In genomic region chr1:228918335-228918734, GRCh38 we compare ENCODE assay signal across 1 cellular context.
TF ChIP-seq lines count a peak whose summit lies in the region.

No MANE protein-coding gene starts in this region.

TF ChIP-seq in HepG2, 621 proteins besides CTCF, POLR2A, EP300 and RAD21 (continued from another document and continues in another):
- no peak for TF ChIP-seq PBX2 (CRISPR knock-in tag; IDR thresholded peaks at IDR 0.05)
- TF ChIP-seq HMG20B (CRISPR knock-in tag; conservative IDR thresholded peaks at IDR 0.05): no peak
- TF ChIP-seq ZNF770 (CRISPR knock-in tag; IDR thresholded peaks at IDR 0.05): peak; percentile 41; the same call in 1 of the 2 replicates
- no peak for TF ChIP-seq ZFYVE20 (CRISPR knock-in tag; IDR thresholded peaks at IDR 0.05; ENCODE audit: borderline replicate concordance, low read depth)
- TF ChIP-seq ZNF615 (CRISPR knock-in tag; IDR thresholded peaks at IDR 0.05; ENCODE audit: borderline replicate concordance): no peak
- TF ChIP-seq ZBTB1 (CRISPR knock-in tag; IDR thresholded peaks at IDR 0.05; ENCODE audit: borderline replicate concordance): no peak
- TF ChIP-seq MIER3 (CRISPR knock-in tag; IDR thresholded peaks at IDR 0.05; ENCODE audit: borderline replicate concordance): no peak
- TF ChIP-seq ZNF792 (CRISPR knock-in tag; IDR thresholded peaks at IDR 0.05): no peak
- no peak for TF ChIP-seq PBX3 (CRISPR knock-in tag; IDR thresholded peaks at IDR 0.05; ENCODE audit: borderline replicate concordance)
- TF ChIP-seq ZNF687 (CRISPR knock-in tag; IDR thresholded peaks at IDR 0.05): peak; percentile 50; the same call in 1 of the 2 replicates
- no peak for TF ChIP-seq ZKSCAN1 (IDR thresholded peaks at IDR 0.05; ENCODE audit: low read length)
- no peak for TF ChIP-seq FOSL1 (CRISPR knock-in tag; IDR thresholded peaks at IDR 0.05; ENCODE audit: borderline replicate concordance)
- peak; percentile 99 for TF ChIP-seq PPARG (CRISPR knock-in tag; conservative IDR thresholded peaks at IDR 0.05)
- TF ChIP-seq ATF4 (CRISPR knock-in tag; IDR thresholded peaks at IDR 0.05): no peak
- TF ChIP-seq ZNF431 (CRISPR knock-in tag; IDR thresholded peaks at IDR 0.05; ENCODE audit: borderline replicate concordance, low read depth): peak; percentile 82; the same call in 1 of the 2 replicates
- TF ChIP-seq MAFF (IDR thresholded peaks at IDR 0.05; ENCODE audit: low read depth, low read length): no peak
- no peak for TF ChIP-seq EZH2 (conservative IDR thresholded peaks at IDR 0.05; ENCODE audit: low read depth, low read length)
- no peak for TF ChIP-seq KLF9 (CRISPR knock-in tag; IDR thresholded peaks at IDR 0.05; ENCODE audit: low read depth)
- TF ChIP-seq NR2C2 (CRISPR knock-in tag; IDR thresholded peaks at IDR 0.05; ENCODE audit: borderline replicate concordance): peak; percentile 85
- no peak for TF ChIP-seq ZNF333 (CRISPR knock-in tag; IDR thresholded peaks at IDR 0.05; ENCODE audit: borderline replicate concordance)
- TF ChIP-seq MAZ (IDR thresholded peaks at IDR 0.05; ENCODE audit: borderline replicate concordance, low read depth, low read length): no peak
- no peak for TF ChIP-seq MAZ (CRISPR knock-in tag; IDR thresholded peaks at IDR 0.05; ENCODE audit: low read depth)
- no peak for TF ChIP-seq CREM (IDR thresholded peaks at IDR 0.05)
- no peak for TF ChIP-seq CREM (CRISPR knock-in tag; IDR thresholded peaks at IDR 0.05)
- TF ChIP-seq FOXK2 (IDR thresholded peaks at IDR 0.05): no peak
- TF ChIP-seq, protein P1, sequence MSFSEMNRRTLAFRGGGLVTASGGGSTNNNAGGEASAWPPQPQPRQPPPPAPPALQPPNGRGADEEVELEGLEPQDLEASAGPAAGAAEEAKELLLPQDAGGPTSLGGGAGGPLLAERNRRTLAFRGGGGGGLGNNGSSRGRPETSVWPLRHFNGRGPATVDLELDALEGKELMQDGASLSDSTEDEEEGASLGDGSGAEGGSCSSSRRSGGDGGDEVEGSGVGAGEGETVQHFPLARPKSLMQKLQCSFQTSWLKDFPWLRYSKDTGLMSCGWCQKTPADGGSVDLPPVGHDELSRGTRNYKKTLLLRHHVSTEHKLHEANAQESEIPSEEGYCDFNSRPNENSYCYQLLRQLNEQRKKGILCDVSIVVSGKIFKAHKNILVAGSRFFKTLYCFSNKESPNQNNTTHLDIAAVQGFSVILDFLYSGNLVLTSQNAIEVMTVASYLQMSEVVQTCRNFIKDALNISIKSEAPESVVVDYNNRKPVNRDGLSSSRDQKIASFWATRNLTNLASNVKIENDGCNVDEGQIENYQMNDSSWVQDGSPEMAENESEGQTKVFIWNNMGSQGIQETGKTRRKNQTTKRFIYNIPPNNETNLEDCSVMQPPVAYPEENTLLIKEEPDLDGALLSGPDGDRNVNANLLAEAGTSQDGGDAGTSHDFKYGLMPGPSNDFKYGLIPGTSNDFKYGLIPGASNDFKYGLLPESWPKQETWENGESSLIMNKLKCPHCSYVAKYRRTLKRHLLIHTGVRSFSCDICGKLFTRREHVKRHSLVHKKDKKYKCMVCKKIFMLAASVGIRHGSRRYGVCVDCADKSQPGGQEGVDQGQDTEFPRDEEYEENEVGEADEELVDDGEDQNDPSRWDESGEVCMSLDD (CRISPR knock-in tag; IDR thresholded peaks at IDR 0.05; ENCODE audit: borderline replicate concordance): no peak
- TF ChIP-seq TBX3 (IDR thresholded peaks at IDR 0.05; ENCODE audit: borderline replicate concordance): peak; percentile 49; the same call in 1 of the 2 replicates
- TF ChIP-seq, protein P2, sequence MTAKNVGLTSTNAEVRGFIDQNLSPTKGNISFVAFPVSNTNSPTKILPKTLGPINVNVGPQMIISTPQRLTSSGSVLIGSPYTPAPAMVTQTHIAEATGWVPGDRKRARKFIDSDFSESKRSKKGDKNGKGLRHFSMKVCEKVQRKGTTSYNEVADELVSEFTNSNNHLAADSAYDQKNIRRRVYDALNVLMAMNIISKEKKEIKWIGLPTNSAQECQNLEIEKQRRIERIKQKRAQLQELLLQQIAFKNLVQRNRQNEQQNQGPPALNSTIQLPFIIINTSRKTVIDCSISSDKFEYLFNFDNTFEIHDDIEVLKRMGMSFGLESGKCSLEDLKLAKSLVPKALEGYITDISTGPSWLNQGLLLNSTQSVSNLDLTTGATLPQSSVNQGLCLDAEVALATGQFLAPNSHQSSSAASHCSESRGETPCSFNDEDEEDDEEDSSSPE (CRISPR knock-in tag; IDR thresholded peaks at IDR 0.05): 0 out of 2 replicates have a peak, but pooled peaks have one; percentile 41
- peak; percentile 85 for TF ChIP-seq SALL1 (CRISPR knock-in tag; IDR thresholded peaks at IDR 0.05)
- peak; percentile 96; the same call in 1 of the 2 replicates for TF ChIP-seq MEIS1 (CRISPR knock-in tag; IDR thresholded peaks at IDR 0.05; ENCODE audit: borderline replicate concordance)
- TF ChIP-seq, protein P3, sequence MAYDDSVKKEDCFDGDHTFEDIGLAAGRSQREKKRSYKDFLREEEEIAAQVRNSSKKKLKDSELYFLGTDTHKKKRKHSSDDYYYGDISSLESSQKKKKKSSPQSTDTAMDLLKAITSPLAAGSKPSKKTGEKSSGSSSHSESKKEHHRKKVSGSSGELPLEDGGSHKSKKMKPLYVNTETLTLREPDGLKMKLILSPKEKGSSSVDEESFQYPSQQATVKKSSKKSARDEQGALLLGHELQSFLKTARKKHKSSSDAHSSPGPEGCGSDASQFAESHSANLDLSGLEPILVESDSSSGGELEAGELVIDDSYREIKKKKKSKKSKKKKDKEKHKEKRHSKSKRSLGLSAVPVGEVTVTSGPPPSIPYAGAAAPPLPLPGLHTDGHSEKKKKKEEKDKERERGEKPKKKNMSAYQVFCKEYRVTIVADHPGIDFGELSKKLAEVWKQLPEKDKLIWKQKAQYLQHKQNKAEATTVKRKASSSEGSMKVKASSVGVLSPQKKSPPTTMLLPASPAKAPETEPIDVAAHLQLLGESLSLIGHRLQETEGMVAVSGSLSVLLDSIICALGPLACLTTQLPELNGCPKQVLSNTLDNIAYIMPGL (CRISPR knock-in tag; IDR thresholded peaks at IDR 0.05; ENCODE audit: borderline replicate concordance in 1 of 2, low read depth in 1 of 2): no peak
- TF ChIP-seq MAFG (CRISPR knock-in tag; IDR thresholded peaks at IDR 0.05): no peak
- TF ChIP-seq TBL1XR1 (IDR thresholded peaks at IDR 0.05; ENCODE audit: borderline replicate concordance, low read length, partially characterized antibody): no peak
- TF ChIP-seq ZNF546 (CRISPR knock-in tag; conservative IDR thresholded peaks at IDR 0.05): no peak
- no peak for TF ChIP-seq RFX5 (IDR thresholded peaks at IDR 0.05; ENCODE audit: low read depth, low read length)
- TF ChIP-seq SAP130 (CRISPR knock-in tag; IDR thresholded peaks at IDR 0.05; ENCODE audit: low read depth): peak; percentile 57; the same call in 1 of the 2 replicates
- peak; percentile 29; the same call in 1 of the 2 replicates for TF ChIP-seq ZBTB20 (CRISPR knock-in tag; IDR thresholded peaks at IDR 0.05; ENCODE audit: borderline replicate concordance, low read depth)
- no peak for TF ChIP-seq ZNF264 (CRISPR knock-in tag; IDR thresholded peaks at IDR 0.05)
- TF ChIP-seq, protein P4, sequence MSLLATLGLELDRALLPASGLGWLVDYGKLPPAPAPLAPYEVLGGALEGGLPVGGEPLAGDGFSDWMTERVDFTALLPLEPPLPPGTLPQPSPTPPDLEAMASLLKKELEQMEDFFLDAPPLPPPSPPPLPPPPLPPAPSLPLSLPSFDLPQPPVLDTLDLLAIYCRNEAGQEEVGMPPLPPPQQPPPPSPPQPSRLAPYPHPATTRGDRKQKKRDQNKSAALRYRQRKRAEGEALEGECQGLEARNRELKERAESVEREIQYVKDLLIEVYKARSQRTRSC (CRISPR knock-in tag; IDR thresholded peaks at IDR 0.05; ENCODE audit: low read depth): no peak
- TF ChIP-seq ZBTB43 (CRISPR knock-in tag; conservative IDR thresholded peaks at IDR 0.05): no peak
- peak; percentile 20; the same call in 1 of the 2 replicates for TF ChIP-seq MIXL1 (CRISPR knock-in tag; IDR thresholded peaks at IDR 0.05)
- TF ChIP-seq KDM4B (CRISPR knock-in tag; IDR thresholded peaks at IDR 0.05): no peak
- no peak for TF ChIP-seq CENPT (CRISPR knock-in tag; IDR thresholded peaks at IDR 0.05; ENCODE audit: low read depth)
- TF ChIP-seq PTBP1 (IDR thresholded peaks at IDR 0.05; ENCODE audit: low read depth, low read length, poor library complexity, severe bottlenecking): no peak
- no peak for TF ChIP-seq ZFP37 (CRISPR knock-in tag; IDR thresholded peaks at IDR 0.05; ENCODE audit: borderline replicate concordance)
